ENCODE assay signal across 34 cellular contexts in the genomic region with DNA sequence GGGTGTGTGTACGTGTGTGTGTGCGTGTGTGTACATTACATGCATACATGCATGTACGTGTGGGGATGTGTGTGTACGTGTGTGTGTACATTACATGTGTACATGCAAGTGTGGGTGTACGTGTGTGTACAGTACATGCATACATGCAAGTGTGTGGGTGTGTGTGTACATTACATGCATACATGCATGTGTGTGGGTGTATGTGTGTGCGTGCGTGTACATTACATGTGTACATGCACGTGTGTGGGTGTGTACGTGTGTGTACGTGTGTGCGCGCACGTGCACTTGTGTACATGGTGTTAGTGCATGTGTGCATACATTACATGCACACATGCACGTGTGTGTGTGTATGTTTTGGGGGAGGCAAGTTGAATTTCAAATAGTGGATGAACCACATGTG.
"Had no signal": no experiment of that assay in that cellular context is flagged by ENCODE, and none has a peak within 500 bp of the region (broad histone marks: within the 10 kb centered on the region; RNA-seq: fewer than 3 reads in every experiment).

No MANE protein-coding gene starts in this region.

- H3K4me3 ChIP-seq: body of pancreas, breast epithelium, PC-9 had no signal

- ATAC-seq: activated CD4-positive, alpha-beta T cell treated with anti-CD3 and anti-CD28 coated beads for 36 hours; activated CD4-positive, CD25-positive, alpha-beta regulatory T cell treated with anti-CD3 and anti-CD28 coated beads, Interleukin-2, amount 50 U/mL, for 24 hours; activated CD8-positive, alpha-beta T cell treated with anti-CD3 and anti-CD28 coated beads, Interleukin-2, amount 10 ng/mL, durations not matched to agents 7 days and 5 days; body of pancreas; Right ventricle myocardium inferior; WTC11 had no signal

- H3K4me2 ChIP-seq: PC-9 had no signal

- H3K9me3 ChIP-seq: body of pancreas, breast epithelium had no signal

- H3K36me3 ChIP-seq: breast epithelium had no signal

- DNase-seq: activated CD4-positive, alpha-beta T cell treated with anti-CD3 and anti-CD28 coated beads for 36 hours; activated CD4-positive, alpha-beta T cell treated with anti-CD3 and anti-CD28 coated beads, Interleukin-2, amount 10 ng/mL, durations not matched to agents 7 days and 5 days; activated CD4-positive, alpha-beta T cell treated with anti-CD3 and anti-CD28 coated beads, Interleukin-2, amount 50 U/mL, for 48 hours; activated CD8-positive, alpha-beta T cell treated with anti-CD3 and anti-CD28 coated beads, Interleukin-2, amount 10 ng/mL, durations not matched to agents 7 days and 5 days; activated gamma-delta T cell; activated naive CD4-positive, alpha-beta T cell treated with Interleukin-2 at 50 U/mL for 16 hours; activated naive CD8-positive, alpha-beta T cell treated with anti-CD3 and anti-CD28 coated beads, Interleukin-2, amount 10 ng/mL, durations not matched to agents 7 days and 5 days; activated T-cell treated with anti-CD3 and anti-CD28 coated beads, Interleukin-2, amount 50 U/mL, for 24 hours; body of pancreas; caudate nucleus; cerebellar nuclear complex; Karpas-422; KBM-7; NCI-H1048; NCI-H1105 treated with DMSO at 0.1 percent for 48 hours; NCI-H1436; NCI-H1694; NCI-H1930; NCI-H2081 treated with DMSO at 0.1 percent for 48 hours; NCI-H226; NCI-H446 treated with DMSO at 0.1 percent for 48 hours; NCI-H82; PC-9; SW 1271; T-helper 1 cell; T-helper 2 cell; T1000 had no signal

- FAIRE-seq: astrocyte, RCC 7860 had no signal

- H2AFZ ChIP-seq: PC-9 had no signal

- H3K27ac ChIP-seq: body of pancreas, breast epithelium, PC-9, RWPE1 had no signal

- H3K27me3 ChIP-seq: body of pancreas, breast epithelium had no signal

- H3K4me1 ChIP-seq: body of pancreas, breast epithelium had no signal
